In genomic region chr7:55526770-55527169, GRCh38 we compare ENCODE assay signal across 1 cellular context.
TF ChIP-seq lines count a peak whose summit lies in the region.

No MANE protein-coding gene starts in this region.

TF ChIP-seq in GM12878, 131 proteins besides CTCF, POLR2A, EP300 and RAD21 (continued from another document):
- peak; percentile 55; the same call in 1 of the 2 replicates for TF ChIP-seq MXI1 (IDR thresholded peaks at IDR 0.05; ENCODE audit: low read depth, low read length)
- TF ChIP-seq SMARCA5 (IDR thresholded peaks at IDR 0.05): no peak
- TF ChIP-seq DPF2 (IDR thresholded peaks at IDR 0.05): 0 out of 2 replicates have a peak, but pooled peaks have one; percentile 13
- 0 out of 2 replicates have a peak, but pooled peaks have one; percentile 12 for TF ChIP-seq NR2F1 (conservative IDR thresholded peaks at IDR 0.05)
- peak; percentile 52; the same call in 1 of the 2 replicates for TF ChIP-seq TCF12 (IDR thresholded peaks at IDR 0.05; ENCODE audit: low read depth, low read length)
- TF ChIP-seq BCL11A (IDR thresholded peaks at IDR 0.05; ENCODE audit: low read depth, low read length): peak; percentile 75; the same call in 1 of the 2 replicates
- TF ChIP-seq MTA2 (IDR thresholded peaks at IDR 0.05; ENCODE audit: low read depth): peak; percentile 46
- peak; percentile 81 for TF ChIP-seq YY1 (IDR thresholded peaks at IDR 0.05; ENCODE audit: low read depth, low read length)
- TF ChIP-seq ZZZ3 (IDR thresholded peaks at IDR 0.05; ENCODE audit: control insufficient read depth, insufficient read length, low read depth): no peak
